8 cellular contexts compared by ENCODE assay signal in the genomic region with DNA sequence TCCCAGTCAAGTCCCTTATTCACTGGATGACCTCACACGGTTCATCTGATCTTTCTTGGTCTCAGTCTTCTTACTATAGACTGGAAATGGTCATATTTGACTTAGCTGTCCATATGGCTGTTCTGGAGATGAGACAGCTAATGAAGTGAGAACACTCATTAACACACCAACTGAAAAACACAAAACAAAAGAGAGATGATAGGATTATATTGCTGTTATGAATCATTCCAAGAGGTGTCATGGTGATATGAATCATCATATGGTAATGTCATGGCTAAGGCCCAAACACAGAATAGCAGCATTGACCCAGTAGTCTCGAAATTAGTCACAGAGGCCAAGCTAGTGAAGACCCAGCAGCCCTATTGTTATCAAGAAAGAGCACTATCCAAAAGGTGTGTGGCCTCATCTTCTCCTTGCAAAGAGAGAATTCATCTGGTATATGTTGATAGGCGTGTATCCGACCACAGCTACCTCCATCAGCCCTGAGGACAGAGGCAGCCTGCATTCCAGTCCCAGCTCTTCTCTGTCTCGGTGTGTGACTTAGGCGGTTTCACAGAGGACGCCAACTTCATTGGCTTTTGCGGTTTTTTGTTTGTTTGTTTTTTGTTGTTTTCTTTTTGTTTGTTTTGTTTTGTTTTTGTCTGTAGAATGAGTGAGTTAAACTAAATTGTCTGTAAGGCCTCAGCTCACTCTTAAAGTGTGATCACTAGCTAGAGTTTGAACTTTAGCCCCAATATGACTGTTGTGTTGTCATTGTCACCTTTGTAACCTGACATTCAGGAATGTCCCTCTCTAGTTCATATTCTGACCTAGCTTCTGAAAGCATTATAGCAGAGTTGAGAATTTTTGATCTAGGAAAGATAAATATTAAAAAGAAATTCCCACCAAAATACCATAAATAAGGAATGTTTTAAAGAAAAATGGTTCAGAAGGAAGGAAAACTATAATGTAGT.
DNase-seq lines count a peak whose midpoint lies in the region; ATAC-seq and TF ChIP-seq lines count a peak whose summit lies in the region.

No MANE protein-coding gene starts in this region.

- intact Hi-C loops in testis (cut with DNase I; ENCODE audit: low total_unique reads), result no loop called here

- no peaks in the 10 kb centered on the region for H3K36me3 ChIP-seq in testis (ENCODE audit: low read depth, missing control alignments)

- TF ChIP-seq POLR2A in testis (IDR thresholded peaks at IDR 0.05), result no peak

- H3K4me3 ChIP-seq in testis, result no peak overlapping the region

- no peak overlapping the region for H3K27ac ChIP-seq in testis

- TF ChIP-seq CTCF in testis (IDR thresholded peaks at IDR 0.05), result no peak

- WGBS in testis, 2 donors, result 93 to 95% methylated on average over 8 of the region's 8 CpGs

- DNase-seq in AG20443 (ENCODE audit: low spot score) (peak; percentile 87), glomerular visceral epithelial cell (ENCODE audit: extremely low spot score) (peak; percentile 64), superior temporal gyrus (ENCODE audit: extremely low spot score) (peak; percentile 33), testis (no peak), NOMO-1 treated with dmso at 0.1 percent for 144 hours (lab: John Stamatoyannopoulos, UW; ENCODE audit: unreplicated experiment) (no peak)
- peak; percentile 63 for DNase-seq in activated CD4-positive, alpha-beta T cell treated with anti-CD3 and anti-CD28 coated beads for 48 hours

- H3K9me3 ChIP-seq in testis, result no peaks in the 10 kb centered on the region

- no peaks in the 10 kb centered on the region for H3K4me1 ChIP-seq in testis

- ATAC-seq in GM19395 (IDR thresholded peaks at IDR 0.05; ENCODE audit: unreplicated experiment) (peak; percentile 98), HG03378 (IDR thresholded peaks at IDR 0.05; ENCODE audit: unreplicated experiment) (peak; percentile 98)

- H3K27me3 ChIP-seq in testis, result no peaks in the 10 kb centered on the region

Comparison
In these comparisons a context has a peak if more than half of its experiments do, and no peak if none do; other contexts are left out.
1. DNase-seq: peak in AG20443 (single experiment), activated CD4-positive, alpha-beta T cell treated with anti-CD3 and anti-CD28 coated beads for 48 hours (single experiment), glomerular visceral epithelial cell (single experiment) and superior temporal gyrus (single experiment); none in testis (single experiment) and NOMO-1 treated with dmso at 0.1 percent for 144 hours (single experiment).